Comparison of ENCODE assay signal across 19 cellular contexts in the genomic region with DNA sequence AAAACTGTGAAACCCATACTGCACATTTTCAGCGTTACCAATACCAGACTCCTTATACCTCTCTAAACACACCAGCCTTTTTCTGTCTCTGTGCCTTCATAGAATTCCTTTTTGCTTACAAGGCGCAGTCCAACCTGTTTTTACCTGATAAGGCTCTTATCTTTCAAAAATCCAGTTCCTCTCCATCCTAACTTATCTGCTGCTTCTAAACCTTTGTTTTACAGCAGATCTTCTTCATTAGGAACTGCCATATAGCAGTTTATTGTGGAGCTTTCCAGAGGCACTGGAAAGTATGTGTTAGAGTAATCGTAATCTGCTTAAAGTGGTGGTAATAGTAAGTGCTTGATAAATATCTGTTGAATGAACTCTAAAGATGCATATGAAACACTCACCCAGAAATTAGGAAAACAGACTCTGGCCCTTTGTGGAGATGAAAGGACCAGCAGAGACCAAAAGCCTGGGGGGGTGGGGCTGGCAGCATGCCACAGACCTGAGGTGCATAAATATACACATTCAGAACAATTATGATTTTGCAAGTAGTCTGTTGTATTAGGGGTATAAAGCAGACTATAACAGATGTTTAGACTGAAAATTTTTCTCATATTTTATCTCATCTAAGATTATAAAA. TPM values are rescaled to one million over a fixed set of nuclear protein-coding genes. Genes with fewer than 3 reads are reported as not detected.
DNase-seq lines count a peak whose midpoint lies in the region; ATAC-seq and TF ChIP-seq lines count a peak whose summit lies in the region.
"Had no signal": no experiment of that assay in that cellular context is flagged by ENCODE, and none has a peak within 500 bp of the region (broad histone marks: within the 10 kb centered on the region; RNA-seq: fewer than 3 reads in every experiment).

No MANE protein-coding gene starts in this region.

- TF ChIP-seq EP300 in SK-N-SH (IDR thresholded peaks at IDR 0.05; ENCODE audit: borderline replicate concordance in 1 of 2, low read depth in 1 of 2, low read length in 1 of 2) (no peak), esophagus muscularis mucosa (IDR thresholded peaks at IDR 0.05) (no peak)

- intact Hi-C loops in esophagus muscularis mucosa (cut with DNase I) (no loop called here), testis (cut with DNase I; ENCODE audit: low total_unique reads) (no loop called here)

- H3K4me2 ChIP-seq in SK-N-SH = no peak overlapping the region

- H3K36me3 ChIP-seq in SK-N-SH (replicated peaks in 1 of 2; ENCODE audit: control insufficient read depth in 1 of 2, insufficient read depth in 2 of 2, low read length in 1 of 2) (peaks cover 0 to 6% of the 10 kb centered on the region in 2 experiments), esophagus muscularis mucosa (no peaks in the 10 kb centered on the region), rectal smooth muscle tissue (ENCODE audit: control insufficient read depth, insufficient read depth, low read length) (no peaks in the 10 kb centered on the region), testis (ENCODE audit: low read depth, missing control alignments) (no peaks in the 10 kb centered on the region)

- TF ChIP-seq RAD21 in SK-N-SH (IDR thresholded peaks at IDR 0.05; ENCODE audit: low read length) = no peak

- peaks cover 0 to 16% (median 0%) of the 10 kb centered on the region in 3 donors for H3K27me3 Mint-ChIP-seq in immature natural killer cell (ENCODE audit: low read depth in 3 of 3)

- no peak for TF ChIP-seq CTCF in SK-N-SH (IDR thresholded peaks at IDR 0.05)
- no peak for TF ChIP-seq CTCF in esophagus muscularis mucosa (IDR thresholded peaks at IDR 0.05)
- TF ChIP-seq CTCF in testis (IDR thresholded peaks at IDR 0.05) = no peak

- H3K27ac Mint-ChIP-seq in immature natural killer cell = no peak overlapping the region
- H3K27ac Mint-ChIP-seq: CD8-positive, alpha-beta memory T cell had no signal

- peaks cover 21% of the 10 kb centered on the region for H3F3A ChIP-seq in SK-N-SH (replicated peaks; ENCODE audit: insufficient read depth)

- DNase-seq in SK-N-SH (peak; percentile 24), NCI-H226 (peak; percentile 33), esophagus muscularis mucosa (ENCODE audit: extremely low spot score) (no peak), immature natural killer cell (no peak), testis (no peak), NCI-H1694 treated with DMSO at 0.1 percent for 48 hours (lab: John Stamatoyannopoulos, UW) (no peak)
- DNase-seq: CD8-positive, alpha-beta memory T cell; EL; GF-D8; H7; HFFc6; Kasumi-1; NCI-H146; NCI-H2171; NCI-H524 treated with DMSO at 0.1 percent for 48 hours; SHP77 had no signal

- peaks cover 80% of the 10 kb centered on the region for H3K79me2 ChIP-seq in SK-N-SH (ENCODE audit: insufficient read depth)

- H3K4me3 Mint-ChIP-seq in immature natural killer cell = no peak overlapping the region
- H3K4me3 Mint-ChIP-seq: CD8-positive, alpha-beta memory T cell had no signal

- no peaks in the 10 kb centered on the region for H3K36me3 Mint-ChIP-seq in immature natural killer cell
- H3K36me3 Mint-ChIP-seq: CD8-positive, alpha-beta memory T cell had no signal

- H3K27ac ChIP-seq in SK-N-SH (ENCODE audit: low read depth in 2 of 2, low read length in 1 of 2) (peak overlapping the region in 1 of 2 experiments; percentile 64; a peak in 2 of 4 replicates), esophagus muscularis mucosa (replicated peaks in 1 of 4) (peak overlapping the region; percentile 40 to 67 (median 44)), rectal smooth muscle tissue (ENCODE audit: low read depth, low read length) (peak overlapping the region; percentile 15), testis (no peak overlapping the region)
- H3K27ac ChIP-seq: C4-2B had no signal

- peaks cover 0 to 6% of the 10 kb centered on the region in 2 donors for H3K4me1 Mint-ChIP-seq in immature natural killer cell
- H3K4me1 Mint-ChIP-seq: CD8-positive, alpha-beta memory T cell had no signal

- 64% methylated on average over 3 of the region's 3 CpGs for WGBS in SK-N-SH (ENCODE audit: low lambda C conversion rate)
- WGBS in esophagus muscularis mucosa = 66% methylated on average over 3 of the region's 3 CpGs
- 89 to 96% methylated on average over 3 of the region's 3 CpGs for WGBS in testis, 2 donors

- H2AFZ ChIP-seq in SK-N-SH (ENCODE audit: low read depth) = no peak overlapping the region

- H3K9ac ChIP-seq in SK-N-SH (no peak overlapping the region), rectal smooth muscle tissue (ENCODE audit: low read length) (no peak overlapping the region)

- TF ChIP-seq POLR2A in esophagus muscularis mucosa (IDR thresholded peaks at IDR 0.05; ENCODE audit: low read depth) (no peak), testis (IDR thresholded peaks at IDR 0.05) (no peak)

- H3K27me3 ChIP-seq in SK-N-SH (ENCODE audit: insufficient read depth) (no peaks in the 10 kb centered on the region), esophagus muscularis mucosa (no peaks in the 10 kb centered on the region), rectal smooth muscle tissue (ENCODE audit: control insufficient read depth, insufficient read depth, low read length) (no peaks in the 10 kb centered on the region), testis (no peaks in the 10 kb centered on the region)

- no peaks in the 10 kb centered on the region for H3K9me3 ChIP-seq in SK-N-SH
- no peaks in the 10 kb centered on the region for H3K9me3 ChIP-seq in esophagus muscularis mucosa
- H3K9me3 ChIP-seq in testis = no peaks in the 10 kb centered on the region

- peaks cover 0 to 2% (median 0%) of the 10 kb centered on the region in 6 donors for H3K9me3 Mint-ChIP-seq in immature natural killer cell
- H3K9me3 Mint-ChIP-seq: HFFc6 had no signal

- no peaks in the 10 kb centered on the region for H4K20me1 ChIP-seq in SK-N-SH (ENCODE audit: insufficient read depth)

- peaks cover 4 to 6% of the 10 kb centered on the region in 2 experiments; a peak in 3 of 4 replicates for H3K4me1 ChIP-seq in SK-N-SH (ENCODE audit: control insufficient read depth in 1 of 2, insufficient read depth in 2 of 2, low read depth in 1 of 2, low read length in 1 of 2)
- peaks cover 29 to 72% (median 57%) of the 10 kb centered on the region in 4 donors for H3K4me1 ChIP-seq in esophagus muscularis mucosa
- peaks cover 23% of the 10 kb centered on the region for H3K4me1 ChIP-seq in rectal smooth muscle tissue (ENCODE audit: control insufficient read depth, insufficient read depth, low read length)
- H3K4me1 ChIP-seq in testis = no peaks in the 10 kb centered on the region

- CTCF ChIA-PET in SK-N-SH (lab: Yijun Ruan, JAX) = interaction anchor here (1.0 kb wide), 1 partner anchor 26 kb away, joined by 4 read pairs; no protein-coding TSS in a partner anchor

- H3K4me3 ChIP-seq in SK-N-SH (ENCODE audit: low read depth in 2 of 2, low read length in 1 of 2) = no peak overlapping the region
- no peak overlapping the region for H3K4me3 ChIP-seq in esophagus muscularis mucosa
- H3K4me3 ChIP-seq in rectal smooth muscle tissue (ENCODE audit: low read length) = no peak overlapping the region
- no peak overlapping the region for H3K4me3 ChIP-seq in testis

- no peak for ATAC-seq in SK-N-SH treated with all-trans-retinoic acid at 6 μM for 48 hours

- no peaks in the 10 kb centered on the region for H3K9me2 ChIP-seq in SK-N-SH

- POLR2A ChIA-PET in SK-N-SH (lab: Yijun Ruan, JAX) = no interaction called here

TF ChIP-seq in SK-N-SH, 30 proteins besides CTCF, POLR2A, EP300 and RAD21:
- no peak for TF ChIP-seq GABPA (IDR thresholded peaks at IDR 0.05; ENCODE audit: low read depth)
- peak; percentile 8; the same call in 1 of the 2 replicates for TF ChIP-seq RCOR1 (IDR thresholded peaks at IDR 0.05; ENCODE audit: low read length)
- TF ChIP-seq GATA2 (CRISPR knock-in tag; IDR thresholded peaks at IDR 0.05) = peak; percentile 71

TF ChIP-seq in SK-N-SH treated with all-trans-retinoic acid at 6 μM for 48 hours, 23 proteins besides CTCF, POLR2A, EP300 and RAD21:
- TF ChIP-seq ZFP3 (CRISPR knock-in tag; IDR thresholded peaks at IDR 0.05) = no peak
- no peak for TF ChIP-seq SNAI2 (CRISPR knock-in tag; IDR thresholded peaks at IDR 0.05)
- TF ChIP-seq RARB (CRISPR knock-in tag; IDR thresholded peaks at IDR 0.05) = no peak
- TF ChIP-seq CSDC2 (CRISPR knock-in tag; IDR thresholded peaks at IDR 0.05) = no peak
- TF ChIP-seq CSRNP3 (CRISPR knock-in tag; IDR thresholded peaks at IDR 0.05) = no peak
- TF ChIP-seq ESRRG (CRISPR knock-in tag; IDR thresholded peaks at IDR 0.05) = no peak
- no peak for TF ChIP-seq ZFP30 (CRISPR knock-in tag; IDR thresholded peaks at IDR 0.05)
- no peak for TF ChIP-seq OSR1 (CRISPR knock-in tag; IDR thresholded peaks at IDR 0.05)
- TF ChIP-seq POU6F1 (CRISPR knock-in tag; IDR thresholded peaks at IDR 0.05; ENCODE audit: borderline replicate concordance, low read depth) = no peak

RNA-seq across cellular contexts. Expression of gene PPP2R3A, which starts 29.3 kb away (rescaled TPM):
- polyA plus RNA-seq in SK-N-SH (2012; rRNA removed) = 3.9 and 4.9 TPM in 2 replicates
- polyA plus RNA-seq in SK-N-SH (2012; cell fraction: cytosol; rRNA removed) = 5.6 and 5.9 TPM in 2 replicates
- 3.0 and 4.4 TPM in 2 replicates for polyA plus RNA-seq in SK-N-SH (2012; cell fraction: nucleus; rRNA removed)
- total RNA-seq in esophagus muscularis mucosa = 10 to 100 TPM; 19.4 to 28.9 (median 26.3) TPM
- under 1 TPM; 0.06 to 0.24 (median 0.09) TPM for polyA plus RNA-seq in immature natural killer cell
- 10 to 100 TPM; 35.4 to 41.7 TPM for total RNA-seq in testis
- polyA plus RNA-seq in testis (ENCODE audit: insufficient read depth, low read depth, low replicate concordance) = 12.2 TPM

Comparison
In these comparisons a context has a peak if more than half of its experiments do, and no peak if none do; other contexts are left out.
1. DNase-seq: peak in SK-N-SH (single experiment) and NCI-H226 (single experiment); none in esophagus muscularis mucosa (single experiment), immature natural killer cell (0 of 3), testis (single experiment) and NCI-H1694 treated with DMSO at 0.1 percent for 48 hours (single experiment).
2. H3K27ac ChIP-seq: peak in esophagus muscularis mucosa (4 of 4) and rectal smooth muscle tissue (single experiment); none in testis (0 of 2).